ENCODE assay signal across 16 cellular contexts in the genomic region with DNA sequence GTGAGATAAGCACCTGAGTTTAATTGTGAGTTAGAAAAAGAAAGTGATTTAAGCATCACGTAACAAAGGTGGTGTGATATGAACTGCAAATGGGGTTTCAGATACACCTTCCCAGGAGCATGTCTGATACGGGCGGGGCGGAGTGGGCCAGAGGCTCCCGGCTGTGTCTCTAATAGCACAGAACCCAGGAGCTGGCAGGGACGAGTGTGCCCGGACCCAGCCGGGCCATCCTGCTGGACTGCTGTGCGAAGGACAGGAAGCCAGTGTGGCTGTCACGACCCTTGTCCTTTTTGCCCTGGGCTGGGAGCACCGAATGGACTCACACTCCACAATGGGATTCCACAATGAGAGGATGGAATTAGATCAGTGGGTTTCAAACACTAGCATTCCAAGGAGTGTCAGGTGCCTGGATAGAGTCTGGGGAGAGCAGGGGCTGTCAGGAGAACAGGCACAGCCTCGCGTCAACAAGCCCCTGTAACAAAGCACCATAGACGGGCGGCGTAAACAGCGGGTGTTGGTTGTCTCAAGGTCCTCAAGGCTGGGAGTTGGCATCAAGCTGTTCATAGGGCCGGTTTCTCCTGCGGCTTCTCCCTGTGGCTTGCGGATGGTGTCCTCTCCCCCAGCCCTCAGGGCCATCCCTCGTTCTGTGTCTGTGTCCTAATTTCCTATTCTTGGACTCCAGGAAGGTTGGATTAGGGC.
DNase-seq lines count a peak whose midpoint lies in the region; ATAC-seq, FAIRE-seq and TF ChIP-seq lines count a peak whose summit lies in the region.
"Had no signal": no experiment of that assay in that cellular context is flagged by ENCODE, and none has a peak within 500 bp of the region (broad histone marks: within the 10 kb centered on the region; RNA-seq: fewer than 3 reads in every experiment).

No MANE protein-coding gene starts in this region.

- H3K4me3 Mint-ChIP-seq in stimulated activated naive CD8-positive, alpha-beta T cell treated with anti-CD3 and anti-CD28 coated beads, Interleukin-15, amount 100 ng/mL, for 72 hours: no peak overlapping the region
- H3K4me3 Mint-ChIP-seq in neural crest cell: no peak overlapping the region
- H3K4me3 Mint-ChIP-seq: GM23338 had no signal

- peaks cover 16% of the 10 kb centered on the region for H3K27me3 Mint-ChIP-seq in stimulated activated naive CD8-positive, alpha-beta T cell treated with anti-CD3 and anti-CD28 coated beads, Interleukin-15, amount 100 ng/mL, for 72 hours
- no peaks in the 10 kb centered on the region for H3K27me3 Mint-ChIP-seq in neural crest cell (ENCODE audit: low read depth)
- H3K27me3 Mint-ChIP-seq: CD4-positive, CD25-positive, alpha-beta regulatory T cell had no signal

- H3K36me3 ChIP-seq in small intestine (ENCODE audit: control insufficient read depth in 2 of 2, insufficient read depth in 2 of 2, low read length in 2 of 2): no peaks in the 10 kb centered on the region
- H3K36me3 ChIP-seq: BLaER1 treated with 17β-estradiol and CSF1 and Interleukin-3, amounts not matched to agents 10 nM and 100 nM had no signal

- H3K9me3 ChIP-seq in small intestine (ENCODE audit: control insufficient read depth, low read depth): no peaks in the 10 kb centered on the region

- peak; percentile 10 for ATAC-seq in stimulated activated naive CD8-positive, alpha-beta T cell treated with anti-CD3 and anti-CD28 coated beads, Interleukin-15, Interleukin-2, amounts not matched to agents 100 U/mL and 50 U/mL, for 24 hours
- ATAC-seq in stimulated activated naive CD8-positive, alpha-beta T cell treated with anti-CD3 and anti-CD28 coated beads, Interleukin-15, amount 100 ng/mL, for 72 hours: no peak
- ATAC-seq in HG02798 (IDR thresholded peaks at IDR 0.05; ENCODE audit: poor library complexity, unreplicated experiment) (no peak), HG03135 (IDR thresholded peaks at IDR 0.05; ENCODE audit: unreplicated experiment) (no peak), GM21576 (IDR thresholded peaks at IDR 0.05; ENCODE audit: unreplicated experiment) (no peak), HG03565 (IDR thresholded peaks at IDR 0.05; ENCODE audit: unreplicated experiment) (no peak)
- ATAC-seq: GM12878, GM23338 had no signal

- no peak for TF ChIP-seq CTCF in neural crest cell (conservative IDR thresholded peaks at IDR 0.05)

- H3K27me3 ChIP-seq in small intestine (ENCODE audit: control insufficient read depth in 2 of 2, insufficient read depth in 2 of 2, low read length in 2 of 2): no peaks in the 10 kb centered on the region
- H3K27me3 ChIP-seq: BLaER1 treated with 17β-estradiol and CSF1 and Interleukin-3, amounts not matched to agents 10 nM and 100 nM had no signal

- peaks cover 4% of the 10 kb centered on the region for H3K36me3 Mint-ChIP-seq in neural crest cell (ENCODE audit: low read depth)
- H3K36me3 Mint-ChIP-seq: CD4-positive, CD25-positive, alpha-beta regulatory T cell had no signal

- no peak overlapping the region for H3K27ac Mint-ChIP-seq in stimulated activated naive CD8-positive, alpha-beta T cell treated with anti-CD3 and anti-CD28 coated beads, Interleukin-15, amount 100 ng/mL, for 72 hours
- H3K27ac Mint-ChIP-seq in neural crest cell (ENCODE audit: unreplicated experiment): peak overlapping the region; percentile 46
- H3K27ac Mint-ChIP-seq: CD4-positive, CD25-positive, alpha-beta regulatory T cell; GM23338 had no signal

- DNase-seq in stimulated activated naive CD8-positive, alpha-beta T cell treated with anti-CD3 and anti-CD28 coated beads, Interleukin-15, Interleukin-2, amounts not matched to agents 100 U/mL and 50 U/mL, for 24 hours: no peak
- no peak for DNase-seq in stimulated activated naive CD8-positive, alpha-beta T cell treated with anti-CD3 and anti-CD28 coated beads, Interleukin-15, amount 100 ng/mL, for 72 hours
- DNase-seq in neural crest cell (ENCODE audit: low read depth, low spot score) (no peak), small intestine (peak; percentile 11)
- DNase-seq: ACHN; CD4-positive, CD25-positive, alpha-beta regulatory T cell; DMS 273 treated with DMSO at 0.1 percent for 48 hours; H7 had no signal

- no peak overlapping the region for H3K4me3 ChIP-seq in small intestine (ENCODE audit: low read depth in 1 of 2, low read length in 2 of 2)
- H3K4me3 ChIP-seq: BLaER1 treated with 17β-estradiol and CSF1 and Interleukin-3, amounts not matched to agents 10 nM and 100 nM; GM12878; GM23338 had no signal

- FAIRE-seq in small intestine (lab: Jason Lieb, UNC): no peak
- FAIRE-seq: GM12878, GM18507 had no signal

- no peaks in the 10 kb centered on the region for H3K4me1 ChIP-seq in small intestine (ENCODE audit: control insufficient read depth in 2 of 2, insufficient read depth in 1 of 2, low read depth in 1 of 2, low read length in 1 of 2)

- 59 to 83% (median 71%) methylated on average over 20 to 21 of the region's 21 CpGs for WGBS in small intestine, 3 donors

- no peak overlapping the region for H3K27ac ChIP-seq in small intestine (ENCODE audit: low read depth in 1 of 2, low read length in 1 of 2)
- H3K27ac ChIP-seq: BLaER1 treated with 17β-estradiol and CSF1 and Interleukin-3, amounts not matched to agents 10 nM and 100 nM had no signal

- peaks cover 9% of the 10 kb centered on the region for H3K4me1 Mint-ChIP-seq in stimulated activated naive CD8-positive, alpha-beta T cell treated with anti-CD3 and anti-CD28 coated beads, Interleukin-15, amount 100 ng/mL, for 72 hours
- H3K4me1 Mint-ChIP-seq in neural crest cell: peaks cover 20% of the 10 kb centered on the region

- H3K9me3 Mint-ChIP-seq in stimulated activated naive CD8-positive, alpha-beta T cell treated with anti-CD3 and anti-CD28 coated beads, Interleukin-15, amount 100 ng/mL, for 72 hours: peaks cover 5 to 8% of the 10 kb centered on the region in 2 donors
- peaks cover 7% of the 10 kb centered on the region for H3K9me3 Mint-ChIP-seq in neural crest cell
